In genomic region chr5:51396797-51397196, GRCh38 we compare ENCODE assay signal across 1 cellular context.
TF ChIP-seq lines count a peak whose summit lies in the region.

No MANE protein-coding gene starts in this region.

TF ChIP-seq in H1, 55 proteins besides CTCF, POLR2A, EP300 and RAD21:
- 0 out of 2 replicates have a peak, but pooled peaks have one; percentile 18 for TF ChIP-seq CBX8 (IDR thresholded peaks at IDR 0.05; ENCODE audit: borderline replicate concordance, low read depth, low read length)
- TF ChIP-seq EZH2 (IDR thresholded peaks at IDR 0.05; ENCODE audit: low read depth, low read length, severe bottlenecking) = peak; percentile 25
- no peak for TF ChIP-seq ATF2 (IDR thresholded peaks at IDR 0.05; ENCODE audit: low read length)
